Comparison of ENCODE assay signal across 10 cellular contexts in genomic region chr17:27218719-27219488, GRCh38.
A peak's percentile ranks its signal among the peaks of the same experiment; 100 is the strongest.
DNase-seq lines count a peak whose midpoint lies in the region; ATAC-seq lines count a peak whose summit lies in the region.
"Had no signal": no experiment of that assay in that cellular context is flagged by ENCODE, and none has a peak within 500 bp of the region (broad histone marks: within the 10 kb centered on the region; RNA-seq: fewer than 3 reads in every experiment).

No MANE protein-coding gene starts in this region.

- ATAC-seq in GM18508 (IDR thresholded peaks at IDR 0.05; ENCODE audit: insufficient read depth, unreplicated experiment) = peak; percentile 52
- peak; percentile 76 for ATAC-seq in GM19455 (IDR thresholded peaks at IDR 0.05; ENCODE audit: unreplicated experiment)
- peak; percentile 61 for ATAC-seq in HG03097 (IDR thresholded peaks at IDR 0.05; ENCODE audit: low FRiP score, unreplicated experiment)

- peaks cover 29% of the 10 kb centered on the region for H3K4me1 Mint-ChIP-seq in activated CD4-positive, alpha-beta memory T cell treated with anti-CD3 and anti-CD28 coated beads, Interleukin-2, amount 10 ng/mL, durations not matched to agents 7 days and 5 days

- H3K36me3 Mint-ChIP-seq in activated CD4-positive, alpha-beta memory T cell treated with anti-CD3 and anti-CD28 coated beads, Interleukin-2, amount 10 ng/mL, durations not matched to agents 7 days and 5 days (ENCODE audit: low read depth) = no peaks in the 10 kb centered on the region

- intact Hi-C loops in head of caudate nucleus (cut with DNase I) = no loop called here

- H3K27ac Mint-ChIP-seq in activated CD4-positive, alpha-beta memory T cell treated with anti-CD3 and anti-CD28 coated beads, Interleukin-2, amount 10 ng/mL, durations not matched to agents 7 days and 5 days = peak overlapping the region; percentile 75

- peak; percentile 63 for DNase-seq in activated CD4-positive, alpha-beta memory T cell treated with anti-CD3 and anti-CD28 coated beads, Interleukin-2, amount 10 ng/mL, durations not matched to agents 7 days and 5 days
- DNase-seq in head of caudate nucleus = no peak
- no peak for DNase-seq in mesenteric fat pad (ENCODE audit: low spot score)
- no peak for DNase-seq in NCI-H2227 (lab: John Stamatoyannopoulos, UW; ENCODE audit: unreplicated experiment)
- DNase-seq in NCI-H526 treated with DMSO at 0.1 percent for 48 hours (lab: John Stamatoyannopoulos, UW) = no peak
- DNase-seq: hypothalamus, MG63 had no signal

- POLR2A ChIA-PET in activated CD4-positive, alpha-beta memory T cell treated with anti-CD3 and anti-CD28 coated beads, Interleukin-2, amount 10 ng/mL, durations not matched to agents 7 days and 5 days (lab: Charles Lee) = interaction anchor here (1.0 to 1.9 kb wide), 4 partner anchors 12 to 76 kb away, joined by 3 to 16 read pairs (median 6); partner anchors contain the start of gene WSB1

- H3K4me3 Mint-ChIP-seq in activated CD4-positive, alpha-beta memory T cell treated with anti-CD3 and anti-CD28 coated beads, Interleukin-2, amount 10 ng/mL, durations not matched to agents 7 days and 5 days = no peak overlapping the region

- H3K27me3 Mint-ChIP-seq in activated CD4-positive, alpha-beta memory T cell treated with anti-CD3 and anti-CD28 coated beads, Interleukin-2, amount 10 ng/mL, durations not matched to agents 7 days and 5 days = peaks cover 2% of the 10 kb centered on the region

- CTCF ChIA-PET in activated CD4-positive, alpha-beta memory T cell treated with anti-CD3 and anti-CD28 coated beads, Interleukin-2, amount 10 ng/mL, durations not matched to agents 7 days and 5 days (lab: Charles Lee) = interaction anchor here (0.9 to 2.6 kb wide), 9 partner anchors 12 to 380 kb away, joined by 3 to 18 read pairs (median 3); no protein-coding TSS in a partner anchor

- H3K9me3 Mint-ChIP-seq in activated CD4-positive, alpha-beta memory T cell treated with anti-CD3 and anti-CD28 coated beads, Interleukin-2, amount 10 ng/mL, durations not matched to agents 7 days and 5 days = peaks cover 7% of the 10 kb centered on the region
